ENCODE assay signal across 8 cellular contexts in the genomic region with DNA sequence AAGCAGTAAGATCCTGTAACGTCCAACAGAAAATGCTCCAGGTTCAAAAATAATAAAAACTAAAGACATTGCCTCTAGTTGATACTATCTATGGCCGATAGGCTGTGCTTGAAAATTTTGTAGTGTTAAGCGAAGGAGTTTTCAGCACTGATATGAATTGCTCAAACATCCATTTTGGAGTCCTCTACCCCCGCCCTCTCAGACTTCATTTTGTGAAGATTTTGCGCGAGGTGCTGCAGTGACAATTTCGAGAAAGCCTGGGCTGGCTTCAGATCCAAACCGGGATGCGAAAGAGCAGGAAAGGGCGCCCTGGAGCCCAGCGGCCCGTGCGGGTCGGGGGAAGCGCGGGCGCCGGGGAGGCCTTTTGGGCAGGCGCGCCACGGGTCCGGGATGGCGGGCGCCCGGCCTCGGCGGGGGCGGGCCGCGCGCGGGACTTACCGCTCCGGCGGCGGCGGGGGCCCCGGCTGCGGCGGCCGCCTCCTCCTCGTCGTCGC. TPM values are rescaled to one million over a fixed set of nuclear protein-coding genes. Genes with fewer than 3 reads are reported as not detected.
DNase-seq lines count a peak whose midpoint lies in the region; ATAC-seq, FAIRE-seq and TF ChIP-seq lines count a peak whose summit lies in the region.

No MANE protein-coding gene starts in this region.

- peaks cover 10% of the 10 kb centered on the region; the same call in 1 of the 2 replicates for H3K9me3 ChIP-seq in SK-N-SH

- peak overlapping the region; percentile 74 for H3K4me2 ChIP-seq in SK-N-SH

- H3K27me3 ChIP-seq in SK-N-SH (ENCODE audit: insufficient read depth): no peaks in the 10 kb centered on the region
- H3K27me3 ChIP-seq in bronchial epithelial cell (ENCODE audit: control insufficient read depth, insufficient read depth, low read length): no peaks in the 10 kb centered on the region

- CTCF ChIA-PET in SK-N-SH (lab: Yijun Ruan, JAX): no interaction called here

- POLR2A ChIA-PET in SK-N-SH (lab: Yijun Ruan, JAX): interaction anchor here (0.5 kb wide), 1 partner anchor 1398 kb away, joined by 3 read pairs; no protein-coding TSS in a partner anchor

- no peaks in the 10 kb centered on the region for H3K9me2 ChIP-seq in SK-N-SH

- H3K4me1 ChIP-seq in SK-N-SH (ENCODE audit: control insufficient read depth in 1 of 2, insufficient read depth in 2 of 2, low read depth in 1 of 2, low read length in 1 of 2): peaks cover 6 to 10% of the 10 kb centered on the region in 2 experiments; a peak in 2 of 4 replicates

- peak; percentile 18; the same call in 1 of the 2 replicates for TF ChIP-seq RAD21 in SK-N-SH (IDR thresholded peaks at IDR 0.05; ENCODE audit: low read length)

- H3K4me3 ChIP-seq in SK-N-SH (ENCODE audit: low read depth in 2 of 2, low read length in 1 of 2) (peak overlapping the region; percentile 65 to 91), bronchial epithelial cell (ENCODE audit: low read depth, low read length) (peak overlapping the region; percentile 88), lower leg skin (ENCODE audit: low read depth, poor library complexity, severe bottlenecking) (peak overlapping the region; percentile 90)

- TF ChIP-seq EP300 in SK-N-SH (IDR thresholded peaks at IDR 0.05; ENCODE audit: borderline replicate concordance in 1 of 2, low read depth in 1 of 2, low read length in 1 of 2): no peak

- H3F3A ChIP-seq in SK-N-SH (replicated peaks; ENCODE audit: insufficient read depth): peaks cover 30% of the 10 kb centered on the region

- intact Hi-C loops in lower leg skin (cut with DNase I; ENCODE audit: low total_unique reads): no loop called here

- H3K36me3 ChIP-seq in SK-N-SH (replicated peaks in 1 of 2; ENCODE audit: control insufficient read depth in 1 of 2, insufficient read depth in 2 of 2, low read length in 1 of 2) (peaks cover 20 to 35% of the 10 kb centered on the region in 2 experiments), bronchial epithelial cell (ENCODE audit: control insufficient read depth, insufficient read depth, low read length) (peaks cover 2% of the 10 kb centered on the region)

- FAIRE-seq in bronchial epithelial cell (lab: Jason Lieb, UNC): no peak

- peaks cover 65% of the 10 kb centered on the region for H3K79me2 ChIP-seq in SK-N-SH (ENCODE audit: insufficient read depth)

- no peak for TF ChIP-seq POLR2A in lower leg skin (IDR thresholded peaks at IDR 0.05)

- peak overlapping the region; percentile 95 to 100 for H3K27ac ChIP-seq in SK-N-SH (ENCODE audit: low read depth in 2 of 2, low read length in 1 of 2)

- 1% methylated on average over 39 of the region's 44 CpGs for WGBS in SK-N-SH (ENCODE audit: low lambda C conversion rate)
- 0 to 2% methylated on average over 21 to 33 of the region's 44 CpGs for WGBS in lower leg skin, 2 donors

- peaks cover 35% of the 10 kb centered on the region for H4K20me1 ChIP-seq in SK-N-SH (ENCODE audit: insufficient read depth)

- H3K9ac ChIP-seq in SK-N-SH: peak overlapping the region; percentile 99

- DNase-seq in activated CD4-positive, CD25-positive, alpha-beta regulatory T cell treated with anti-CD3 and anti-CD28 coated beads, Interleukin-2, amount 50 U/mL, for 16 hours (ENCODE audit: low read depth, low spot score): peak; percentile 34
- no peak for DNase-seq in activated CD4-positive, CD25-positive, alpha-beta regulatory T cell treated with anti-CD3 and anti-CD28 coated beads, Interleukin-2, amount 50 U/mL, for 72 hours
- peak; percentile 17 for DNase-seq in KG1 (lab: John Stamatoyannopoulos, UW)
- no peak for DNase-seq in SK-N-SH
- peak; percentile 67 for DNase-seq in bronchial epithelial cell (ENCODE audit: low read depth)
- DNase-seq in lower leg skin (ENCODE audit: low spot score in 2 of 2): peak; percentile 61 to 90
- peak; percentile 24 to 27 for DNase-seq in stimulated activated CD8-positive, alpha-beta memory T cell treated with anti-CD3 and anti-CD28 coated beads, Interleukin-7, amount 100 ng/mL, for 1 hour (ENCODE audit: low read depth in 2 of 2)

- TF ChIP-seq CTCF in SK-N-SH (IDR thresholded peaks at IDR 0.05) (peak; percentile 44), bronchial epithelial cell (IDR thresholded peaks at IDR 0.05; ENCODE audit: insufficient read depth, low read length, severe bottlenecking) (no peak), lower leg skin (IDR thresholded peaks at IDR 0.05) (no peak)

- peak overlapping the region; percentile 82 for H2AFZ ChIP-seq in SK-N-SH (ENCODE audit: low read depth)

- peak; percentile 14 for ATAC-seq in GM21737 (IDR thresholded peaks at IDR 0.05; ENCODE audit: unreplicated experiment)

TF ChIP-seq in SK-N-SH, 30 proteins besides CTCF, POLR2A, EP300 and RAD21:
- TF ChIP-seq SMC3 (IDR thresholded peaks at IDR 0.05; ENCODE audit: low read depth, low read length) (no peak), GABPA (IDR thresholded peaks at IDR 0.05; ENCODE audit: low read depth) (no peak), MXI1 (IDR thresholded peaks at IDR 0.05; ENCODE audit: low read depth, low read length) (0 out of 2 replicates have a peak, but pooled peaks have one; percentile 0), EZH2phosphoT487 (IDR thresholded peaks at IDR 0.05; ENCODE audit: borderline replicate concordance, low read depth) (no peak), YY1 (IDR thresholded peaks at IDR 0.05; ENCODE audit: low read depth) (peak; percentile 74)
- TF ChIP-seq, protein P1, sequence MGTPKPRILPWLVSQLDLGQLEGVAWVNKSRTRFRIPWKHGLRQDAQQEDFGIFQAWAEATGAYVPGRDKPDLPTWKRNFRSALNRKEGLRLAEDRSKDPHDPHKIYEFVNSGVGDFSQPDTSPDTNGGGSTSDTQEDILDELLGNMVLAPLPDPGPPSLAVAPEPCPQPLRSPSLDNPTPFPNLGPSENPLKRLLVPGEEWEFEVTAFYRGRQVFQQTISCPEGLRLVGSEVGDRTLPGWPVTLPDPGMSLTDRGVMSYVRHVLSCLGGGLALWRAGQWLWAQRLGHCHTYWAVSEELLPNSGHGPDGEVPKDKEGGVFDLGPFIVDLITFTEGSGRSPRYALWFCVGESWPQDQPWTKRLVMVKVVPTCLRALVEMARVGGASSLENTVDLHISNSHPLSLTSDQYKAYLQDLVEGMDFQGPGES (IDR thresholded peaks at IDR 0.05; ENCODE audit: low read depth, low read length): no peak
- TF ChIP-seq, protein P2, sequence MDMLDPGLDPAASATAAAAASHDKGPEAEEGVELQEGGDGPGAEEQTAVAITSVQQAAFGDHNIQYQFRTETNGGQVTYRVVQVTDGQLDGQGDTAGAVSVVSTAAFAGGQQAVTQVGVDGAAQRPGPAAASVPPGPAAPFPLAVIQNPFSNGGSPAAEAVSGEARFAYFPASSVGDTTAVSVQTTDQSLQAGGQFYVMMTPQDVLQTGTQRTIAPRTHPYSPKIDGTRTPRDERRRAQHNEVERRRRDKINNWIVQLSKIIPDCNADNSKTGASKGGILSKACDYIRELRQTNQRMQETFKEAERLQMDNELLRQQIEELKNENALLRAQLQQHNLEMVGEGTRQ (IDR thresholded peaks at IDR 0.05; ENCODE audit: borderline replicate concordance, low read depth, low read length): no peak
- TF ChIP-seq, protein P3, sequence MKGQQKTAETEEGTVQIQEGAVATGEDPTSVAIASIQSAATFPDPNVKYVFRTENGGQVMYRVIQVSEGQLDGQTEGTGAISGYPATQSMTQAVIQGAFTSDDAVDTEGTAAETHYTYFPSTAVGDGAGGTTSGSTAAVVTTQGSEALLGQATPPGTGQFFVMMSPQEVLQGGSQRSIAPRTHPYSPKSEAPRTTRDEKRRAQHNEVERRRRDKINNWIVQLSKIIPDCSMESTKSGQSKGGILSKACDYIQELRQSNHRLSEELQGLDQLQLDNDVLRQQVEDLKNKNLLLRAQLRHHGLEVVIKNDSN (IDR thresholded peaks at IDR 0.05; ENCODE audit: borderline replicate concordance, low read depth): no peak

RNA-seq across cellular contexts. Expression of a gene that starts 1.8 kb away (rescaled TPM):
- polyA plus RNA-seq in SK-N-SH (2012; rRNA removed): 23.1 and 28.9 TPM in 2 replicates
- polyA plus RNA-seq in SK-N-SH (2012; cell fraction: cytosol; rRNA removed): 25.0 and 30.2 TPM in 2 replicates
- 12.7 and 27.2 TPM in 2 replicates for polyA plus RNA-seq in SK-N-SH (2012; cell fraction: nucleus; rRNA removed)
- total RNA-seq in bronchial epithelial cell: 87.7 and 104 TPM in 2 replicates
- total RNA-seq in lower leg skin: 100 to 1,000 TPM in 3 of 4 donors, 10 to 100 TPM in 1; 99.1 to 209 (median 124) TPM

Comparison
In these comparisons a context has a peak if more than half of its experiments do, and no peak if none do; other contexts are left out.
1. DNase-seq: peak in activated CD4-positive, CD25-positive, alpha-beta regulatory T cell treated with anti-CD3 and anti-CD28 coated beads, Interleukin-2, amount 50 U/mL, for 16 hours (single experiment), KG1 (single experiment), bronchial epithelial cell (single experiment), lower leg skin (2 of 2) and stimulated activated CD8-positive, alpha-beta memory T cell treated with anti-CD3 and anti-CD28 coated beads, Interleukin-7, amount 100 ng/mL, for 1 hour (2 of 2); none in activated CD4-positive, CD25-positive, alpha-beta regulatory T cell treated with anti-CD3 and anti-CD28 coated beads, Interleukin-2, amount 50 U/mL, for 72 hours (single experiment) and SK-N-SH (single experiment).
2. Peak in every context shown above with its lines, with median percentiles within 50 percentile points of each other: H3K4me3 ChIP-seq.